8 cellular contexts compared by ENCODE assay signal in genomic region chr15:100703032-100703578, GRCh38.
DNase-seq lines count a peak whose midpoint lies in the region; ATAC-seq, FAIRE-seq and TF ChIP-seq lines count a peak whose summit lies in the region.

No MANE protein-coding gene starts in this region.

- H3K9me3 ChIP-seq in HCT116 (ENCODE audit: control insufficient read depth in 1 of 2, insufficient read depth in 1 of 2, low read depth in 1 of 2, low read length in 2 of 2) (no peaks in the 10 kb centered on the region), OCI-LY7 (ENCODE audit: low read length) (no peaks in the 10 kb centered on the region), keratinocyte (ENCODE audit: control insufficient read depth, low read depth, low read length) (no peaks in the 10 kb centered on the region), thyroid gland (no peaks in the 10 kb centered on the region)

- FAIRE-seq in keratinocyte (lab: Jason Lieb, UNC) = no peak

- intact Hi-C loops in HCT116 (cut with micrococcal nuclease) (no loop called here), OCI-LY7 (cut with micrococcal nuclease; ENCODE audit: unreplicated experiment) (no loop called here), thyroid gland (cut with DNase I) (no loop called here)

- TF ChIP-seq POLR2A in HCT116 (IDR thresholded peaks at IDR 0.05; ENCODE audit: borderline replicate concordance, extremely low read depth, insufficient read depth, insufficient read length) (no peak), thyroid gland (IDR thresholded peaks at IDR 0.05) (no peak)

- peak; percentile 98 for ATAC-seq in GM18861 (IDR thresholded peaks at IDR 0.05; ENCODE audit: unreplicated experiment)
- peak; percentile 47 for ATAC-seq in HCT116

- POLR2A ChIA-PET in HCT116 (lab: Charles Lee) (no interaction called here), OCI-LY7 (lab: Charles Lee) (no interaction called here)

- H3K9ac ChIP-seq in HCT116 (ENCODE audit: low read length) (no peak overlapping the region; the same call in 1 of the 2 replicates), keratinocyte (ENCODE audit: control insufficient read depth, extremely low read depth, insufficient read depth, low read length) (no peak overlapping the region)

- DNase-seq in HCT116 (ENCODE audit: low read depth, low spot score) (no peak), OCI-LY7 (ENCODE audit: low spot score) (peak; percentile 10), keratinocyte (ENCODE audit: low read depth, low spot score) (no peak), NCI-H345 (lab: John Stamatoyannopoulos, UW) (no peak), NCI-H82 treated with DMSO at 0.1 percent for 48 hours (lab: John Stamatoyannopoulos, UW; ENCODE audit: unreplicated experiment) (no peak), nephron progenitor cell (no peak), thyroid gland (no peak)

- RAD21 ChIA-PET in HCT116 (lab: Charles Lee; ENCODE audit: low non-redundant PET in 1 of 2, low total read pairs in 2 of 2, uncharacterized antibody in 2 of 2, unreplicated experiment in 2 of 2) = no interaction called here

- no peak overlapping the region for H3K4me3 ChIP-seq in HCT116 (replicated peaks in 1 of 2; ENCODE audit: low read depth in 1 of 2, low read length in 2 of 2)
- H3K4me3 ChIP-seq in OCI-LY7 (ENCODE audit: low read depth, low read length, poor library complexity, severe bottlenecking) = no peak overlapping the region
- no peak overlapping the region for H3K4me3 ChIP-seq in keratinocyte (ENCODE audit: control insufficient read depth in 2 of 3, extremely low read depth in 1 of 3, insufficient read depth in 2 of 3, low read depth in 1 of 3, low read length in 3 of 3)
- H3K4me3 ChIP-seq in thyroid gland (replicated peaks in 1 of 3) = no peak overlapping the region

- no peaks in the 10 kb centered on the region for H3K9me1 ChIP-seq in keratinocyte (ENCODE audit: control insufficient read depth, extremely low read depth, insufficient read depth, low read length)

- dilution Hi-C loops in keratinocyte (cut with MboI; ENCODE audit: extremely low pct_ligation_motif_present, low sequenced_read_pairs) = no loop called here

- TF ChIP-seq CTCF in HCT116 (IDR thresholded peaks at IDR 0.05 in 2 of 3, conservative IDR thresholded peaks at IDR 0.05 in 1 of 3; ENCODE audit: borderline replicate concordance in 1 of 3, insufficient read depth in 1 of 3, low read depth in 2 of 3, low read length in 2 of 3) = peak in 1 of 3 experiments; percentile 11; a peak in 1 of 6 replicates
- no peak for TF ChIP-seq CTCF in OCI-LY7 (conservative IDR thresholded peaks at IDR 0.05; ENCODE audit: low read length)
- peak in 1 of 3 experiments; percentile 23 for TF ChIP-seq CTCF in keratinocyte (optimal IDR thresholded peaks at IDR 0.05 in 1 of 3, IDR thresholded peaks at IDR 0.05 in 1 of 3, conservative IDR thresholded peaks at IDR 0.05 in 1 of 3; ENCODE audit: extremely low read depth in 1 of 3, insufficient read depth in 2 of 3, low read length in 3 of 3)
- no peak for TF ChIP-seq CTCF in nephron progenitor cell (IDR thresholded peaks at IDR 0.05)
- TF ChIP-seq CTCF in thyroid gland (IDR thresholded peaks at IDR 0.05) = no peak

- no peaks in the 10 kb centered on the region for H3K27me3 ChIP-seq in HCT116 (ENCODE audit: insufficient read depth, low read length)
- no peaks in the 10 kb centered on the region for H3K27me3 ChIP-seq in keratinocyte (ENCODE audit: control insufficient read depth, extremely low read depth, insufficient read depth, low read length)
- no peaks in the 10 kb centered on the region for H3K27me3 ChIP-seq in thyroid gland

- H3K9me2 ChIP-seq in HCT116 (ENCODE audit: insufficient read depth) (no peaks in the 10 kb centered on the region), OCI-LY7 (ENCODE audit: insufficient read depth, low read length) (no peaks in the 10 kb centered on the region)

- no peak for TF ChIP-seq RAD21 in HCT116 (IDR thresholded peaks at IDR 0.05; ENCODE audit: low read depth)

- 41 to 51% methylated on average over 3 of the region's 3 CpGs for WGBS in thyroid gland, 2 donors

- H3K9me3 Mint-ChIP-seq in nephron progenitor cell = peaks cover 3% of the 10 kb centered on the region

- H3K79me2 ChIP-seq in HCT116 (ENCODE audit: insufficient read depth, low read length) (no peaks in the 10 kb centered on the region), OCI-LY7 (ENCODE audit: insufficient read depth, low read depth, low read length) (no peaks in the 10 kb centered on the region), keratinocyte (ENCODE audit: control insufficient read depth, insufficient read depth, low read length) (no peaks in the 10 kb centered on the region)

- H3K27ac ChIP-seq in HCT116 (ENCODE audit: low read depth, low read length) (no peak overlapping the region), OCI-LY7 (ENCODE audit: low read depth, low read length, poor library complexity, severe bottlenecking) (no peak overlapping the region), keratinocyte (ENCODE audit: control insufficient read depth, insufficient read depth, low read length) (peak overlapping the region; percentile 69), thyroid gland (no peak overlapping the region)

- H3K36me3 ChIP-seq in HCT116 (ENCODE audit: control insufficient read depth in 1 of 2, insufficient read depth in 2 of 2, low read length in 2 of 2) = no peaks in the 10 kb centered on the region
- H3K36me3 ChIP-seq in OCI-LY7 (ENCODE audit: insufficient read depth, low read length) = no peaks in the 10 kb centered on the region
- no peaks in the 10 kb centered on the region for H3K36me3 ChIP-seq in keratinocyte (ENCODE audit: control insufficient read depth in 2 of 2, extremely low read depth in 1 of 2, insufficient read depth in 2 of 2, low read length in 2 of 2)
- H3K36me3 ChIP-seq in thyroid gland = no peaks in the 10 kb centered on the region

- H4K20me1 ChIP-seq in HCT116 (ENCODE audit: insufficient read depth) (no peaks in the 10 kb centered on the region), OCI-LY7 (ENCODE audit: insufficient read depth, low read length) (no peaks in the 10 kb centered on the region), keratinocyte (ENCODE audit: control insufficient read depth, extremely low read depth, insufficient read depth, low read length) (no peaks in the 10 kb centered on the region)

- H3K4me3 Mint-ChIP-seq in nephron progenitor cell = no peak overlapping the region

- H3K27me3 Mint-ChIP-seq in nephron progenitor cell (ENCODE audit: low read depth, poor library complexity) = peaks cover 14% of the 10 kb centered on the region

- CTCF ChIA-PET in HCT116 (lab: Charles Lee) = no interaction called here
- CTCF ChIA-PET in OCI-LY7 (lab: Charles Lee; ENCODE audit: unreplicated experiment) = no interaction called here

- H3K4me1 ChIP-seq in HCT116 (ENCODE audit: control insufficient read depth in 1 of 2, insufficient read depth in 2 of 2, low read length in 2 of 2) = peaks cover 0 to 25% of the 10 kb centered on the region in 2 experiments; a peak in 2 of 4 replicates
- H3K4me1 ChIP-seq in OCI-LY7 (ENCODE audit: insufficient read depth, low read length, poor library complexity, severe bottlenecking) = no peaks in the 10 kb centered on the region
- H3K4me1 ChIP-seq in keratinocyte (ENCODE audit: control insufficient read depth, extremely low read depth, insufficient read depth, low read length) = peaks cover 20% of the 10 kb centered on the region
- no peaks in the 10 kb centered on the region for H3K4me1 ChIP-seq in thyroid gland

- no peaks in the 10 kb centered on the region for H3K36me3 Mint-ChIP-seq in nephron progenitor cell (ENCODE audit: low read depth)

- no TSS peak for BruUV-seq in HCT116 (replicated peaks; lab: Mats Ljungman, UMichigan)
- BruUV-seq in OCI-LY7 (replicated peaks; lab: Mats Ljungman, UMichigan) = no TSS peak

- no peak overlapping the region for H2AFZ ChIP-seq in HCT116 (ENCODE audit: low read depth, low read length, poor library complexity, severe bottlenecking)
- H2AFZ ChIP-seq in OCI-LY7 (ENCODE audit: low read length) = no peak overlapping the region; the same call in 1 of the 2 replicates
- H2AFZ ChIP-seq in keratinocyte (ENCODE audit: control insufficient read depth, low read length) = no peak overlapping the region

- H3K4me2 ChIP-seq in HCT116 (ENCODE audit: low read length) = no peak overlapping the region
- no peak overlapping the region for H3K4me2 ChIP-seq in OCI-LY7 (ENCODE audit: low read length)
- H3K4me2 ChIP-seq in keratinocyte (ENCODE audit: control insufficient read depth, extremely low read depth, insufficient read depth, low read depth, low read length) = no peak overlapping the region

- H3K27ac Mint-ChIP-seq in nephron progenitor cell = no peak overlapping the region

- no peaks in the 10 kb centered on the region for H3K4me1 Mint-ChIP-seq in nephron progenitor cell

TF ChIP-seq in HCT116, 20 proteins besides CTCF, POLR2A, EP300 and RAD21:
- no peak for TF ChIP-seq SP1 (IDR thresholded peaks at IDR 0.05; ENCODE audit: low read depth)
- no peak for TF ChIP-seq CBX3 (IDR thresholded peaks at IDR 0.05; ENCODE audit: low read depth)
- no peak for TF ChIP-seq POLR2AphosphoS5 (IDR thresholded peaks at IDR 0.05; ENCODE audit: low read depth, low read length)
- TF ChIP-seq CEBPB (IDR thresholded peaks at IDR 0.05; ENCODE audit: low read depth) = no peak
